In the genomic region with DNA sequence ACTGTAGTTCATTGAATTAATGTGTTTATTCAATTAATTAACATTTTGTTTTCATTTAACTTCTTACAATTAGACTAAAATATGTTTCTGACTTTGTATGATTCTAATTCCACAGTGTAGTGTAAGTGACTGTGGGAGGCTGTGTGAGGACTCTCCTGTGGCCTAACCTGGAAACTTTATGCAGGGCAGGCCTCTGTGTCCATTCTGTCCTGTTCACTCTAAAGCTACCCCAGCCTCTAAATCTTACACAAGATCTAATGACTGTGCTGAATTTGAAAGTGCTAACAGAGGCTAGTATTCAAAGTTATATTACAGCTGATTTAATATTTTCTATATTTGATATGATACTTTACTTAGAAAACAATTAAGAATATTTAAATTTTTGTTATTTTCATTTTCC, we compare ENCODE assay signal across 21 cellular contexts.
"Had no signal": no experiment of that assay in that cellular context is flagged by ENCODE, and none has a peak within 500 bp of the region (broad histone marks: within the 10 kb centered on the region; RNA-seq: fewer than 3 reads in every experiment).

No MANE protein-coding gene starts in this region.

- DNase-seq: KBM-7, MV-4-11, NCI-H1048, NCI-H1105, NCI-H1436 treated with DMSO at 0.1 percent for 48 hours, NCI-H187, NCI-H2029, NCI-H2081 treated with DMSO at 0.1 percent for 48 hours, NCI-H2171, NCI-H226, NCI-H446, NCI-H524 treated with DMSO at 0.1 percent for 48 hours, NCI-H774, PC-3, SK-N-SH, SW 1271, T-cell had no signal

- H3K9ac ChIP-seq: SK-N-SH had no signal

- H3K9me3 ChIP-seq: SK-N-SH had no signal

- H3K27ac ChIP-seq: HL-60, RWPE1 had no signal

- ATAC-seq: Panc1, PC-3, T-cell had no signal

- FAIRE-seq: HTR-8/SVneo had no signal

- H3K4me2 ChIP-seq: SK-N-SH had no signal
